ENCODE assay signal across 1 cellular context in genomic region chr17:78144736-78145641, GRCh38.
TF ChIP-seq lines count a peak whose summit lies in the region.

No MANE protein-coding gene starts in this region.

TF ChIP-seq in HepG2, 621 proteins besides CTCF, POLR2A, EP300 and RAD21 (continued from another document and continues in another):
- TF ChIP-seq ZNF646 (CRISPR knock-in tag; IDR thresholded peaks at IDR 0.05) = 0 out of 2 replicates have a peak, but pooled peaks have one; percentile 37
- TF ChIP-seq ZNF614 (CRISPR knock-in tag; IDR thresholded peaks at IDR 0.05; ENCODE audit: borderline replicate concordance) = peak; percentile 77; the same call in 1 of the 2 replicates
- TF ChIP-seq ZNF292 (CRISPR knock-in tag; IDR thresholded peaks at IDR 0.05; ENCODE audit: borderline replicate concordance, low read depth) = peak; percentile 99
- peak; percentile 72; the same call in 1 of the 2 replicates for TF ChIP-seq TFDP1 (CRISPR knock-in tag; IDR thresholded peaks at IDR 0.05; ENCODE audit: borderline replicate concordance)
- no peak for TF ChIP-seq ZNF7 (CRISPR knock-in tag; IDR thresholded peaks at IDR 0.05)
- no peak for TF ChIP-seq RARG (CRISPR knock-in tag; IDR thresholded peaks at IDR 0.05; ENCODE audit: low read depth)
- TF ChIP-seq ZNF251 (CRISPR knock-in tag; IDR thresholded peaks at IDR 0.05) = peak; percentile 77; the same call in 1 of the 2 replicates
- TF ChIP-seq ZNF574 (CRISPR knock-in tag; IDR thresholded peaks at IDR 0.05) = 0 out of 2 replicates have a peak, but pooled peaks have one; percentile 50
- TF ChIP-seq DBP (CRISPR knock-in tag; IDR thresholded peaks at IDR 0.05; ENCODE audit: not compliant biosample characterization) = peak; percentile 90
- TF ChIP-seq REPIN1 (CRISPR knock-in tag; IDR thresholded peaks at IDR 0.05; ENCODE audit: borderline replicate concordance, low read depth) = peak; percentile 61; the same call in 1 of the 2 replicates
- TF ChIP-seq ZNF556 (CRISPR knock-in tag; IDR thresholded peaks at IDR 0.05; ENCODE audit: borderline replicate concordance) = peak; percentile 82
- TF ChIP-seq ZBED4 (CRISPR knock-in tag; IDR thresholded peaks at IDR 0.05; ENCODE audit: borderline replicate concordance) = peak; percentile 48; the same call in 1 of the 2 replicates
- TF ChIP-seq HNF1A (IDR thresholded peaks at IDR 0.05; ENCODE audit: low read depth) = no peak
- TF ChIP-seq HNF1A (CRISPR knock-in tag; IDR thresholded peaks at IDR 0.05; ENCODE audit: borderline replicate concordance) = 0 out of 2 replicates have a peak, but pooled peaks have one; percentile 16
- TF ChIP-seq PAXIP1 (CRISPR knock-in tag; conservative IDR thresholded peaks at IDR 0.05) = peak; percentile 88
- peak; percentile 43; the same call in 1 of the 2 replicates for TF ChIP-seq ZNF709 (CRISPR knock-in tag; IDR thresholded peaks at IDR 0.05)
- TF ChIP-seq ZMYM2 (CRISPR knock-in tag; IDR thresholded peaks at IDR 0.05) = 0 out of 2 replicates have a peak, but pooled peaks have one; percentile 7
- TF ChIP-seq ATF6 (CRISPR knock-in tag; conservative IDR thresholded peaks at IDR 0.05) = 0 out of 2 replicates have a peak, but pooled peaks have one; percentile 15
- TF ChIP-seq ZBTB42 (CRISPR knock-in tag; IDR thresholded peaks at IDR 0.05) = peak; percentile 17; the same call in 1 of the 2 replicates
- TF ChIP-seq MXD1 (CRISPR knock-in tag; IDR thresholded peaks at IDR 0.05) = peak; percentile 90
- TF ChIP-seq ZNF430 (CRISPR knock-in tag; IDR thresholded peaks at IDR 0.05) = peak; percentile 76; the same call in 1 of the 2 replicates
